In the genomic region with DNA sequence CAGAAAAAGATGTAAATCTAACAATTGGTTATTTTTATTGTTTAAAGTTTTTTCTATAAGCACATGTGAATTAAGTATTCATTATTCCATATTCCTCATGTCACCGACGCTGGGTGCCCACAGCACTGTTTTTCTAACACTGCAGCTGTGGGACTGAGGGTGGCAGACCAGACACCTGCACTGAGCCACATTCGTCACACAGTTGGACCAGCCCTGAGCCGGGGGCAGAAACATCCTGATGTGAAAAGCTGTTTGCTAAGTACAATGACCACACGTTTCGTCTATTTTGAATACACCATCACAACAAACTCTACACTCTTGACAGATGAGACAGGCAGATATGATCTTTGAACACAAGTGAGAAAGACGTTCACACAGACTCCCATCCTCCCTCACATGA, we compare ENCODE assay signal across 33 cellular contexts.
"Had no signal": no experiment of that assay in that cellular context is flagged by ENCODE, and none has a peak within 500 bp of the region (broad histone marks: within the 10 kb centered on the region; RNA-seq: fewer than 3 reads in every experiment).

No MANE protein-coding gene starts in this region.

- FAIRE-seq: endothelial cell of umbilical vein had no signal

- H3K4me1 Mint-ChIP-seq: activated B cell treated with CpG ODN at 0.5 μM for 24 hours; activated CD4-positive, alpha-beta T cell treated with anti-CD3 and anti-CD28 coated beads, Interleukin-2, amount 10 ng/mL, durations not matched to agents 24 days and 14 days; activated CD8-positive, alpha-beta memory T cell treated with anti-CD3 and anti-CD28 coated beads, Interleukin-2, amount 10 ng/mL, durations not matched to agents 7 days and 5 days; activated naive CD4-positive, alpha-beta T cell treated with anti-CD3 and anti-CD28 coated beads, Interleukin-2, amount 10 ng/mL, durations not matched to agents 7 days and 5 days; activated naive CD8-positive, alpha-beta T cell treated with anti-CD3 and anti-CD28 coated beads, Interleukin-2, amount 10 ng/mL, durations not matched to agents 7 days and 5 days; brain; central memory CD8-positive, alpha-beta T cell; T-helper 17 cell had no signal

- H3K36me3 Mint-ChIP-seq: activated CD4-positive, alpha-beta memory T cell treated with anti-CD3 and anti-CD28 coated beads for 36 hours; activated CD8-positive, alpha-beta memory T cell treated with anti-CD3 and anti-CD28 coated beads, Interleukin-2, amount 10 ng/mL, durations not matched to agents 7 days and 5 days; activated naive CD4-positive, alpha-beta T cell treated with anti-CD3 and anti-CD28 coated beads, Interleukin-2, amount 10 ng/mL, durations not matched to agents 7 days and 5 days; activated naive CD8-positive, alpha-beta T cell treated with anti-CD3 and anti-CD28 coated beads, Interleukin-2, amount 10 ng/mL, durations not matched to agents 7 days and 5 days; brain had no signal

- H3K27me3 Mint-ChIP-seq: activated B cell treated with CpG ODN at 0.5 μM for 24 hours; activated CD4-positive, alpha-beta memory T cell treated with anti-CD3 and anti-CD28 coated beads for 36 hours; activated CD4-positive, alpha-beta T cell treated with anti-CD3 and anti-CD28 coated beads, Interleukin-2, amount 10 ng/mL, durations not matched to agents 24 days and 14 days; activated CD8-positive, alpha-beta memory T cell treated with anti-CD3 and anti-CD28 coated beads, Interleukin-2, amount 10 ng/mL, durations not matched to agents 7 days and 5 days; activated naive CD4-positive, alpha-beta T cell treated with anti-CD3 and anti-CD28 coated beads, Interleukin-2, amount 10 ng/mL, durations not matched to agents 7 days and 5 days; activated naive CD8-positive, alpha-beta T cell treated with anti-CD3 and anti-CD28 coated beads, Interleukin-2, amount 10 ng/mL, durations not matched to agents 7 days and 5 days; brain; central memory CD8-positive, alpha-beta T cell; dendritic cell treated with granulocyte-macrophage colony-stimulating factor and Interleukin-4, amounts not matched to agents 40 ng/mL and 50 ng/mL, for 4 days; effector memory CD8-positive, alpha-beta T cell; T-helper 17 cell had no signal

- H3K36me3 ChIP-seq: ascending aorta, breast epithelium, WERI-Rb-1 had no signal

- DNase-seq: activated B cell treated with CpG ODN at 0.5 μM for 24 hours; activated CD4-positive, alpha-beta memory T cell treated with anti-CD3 and anti-CD28 coated beads for 36 hours; activated CD4-positive, alpha-beta T cell treated with anti-CD3 and anti-CD28 coated beads, Interleukin-2, amount 10 ng/mL, durations not matched to agents 24 days and 14 days; activated CD8-positive, alpha-beta memory T cell treated with anti-CD3 and anti-CD28 coated beads, Interleukin-2, amount 10 ng/mL, durations not matched to agents 7 days and 5 days; activated CD8-positive, alpha-beta memory T cell treated with anti-CD3 and anti-CD28 coated beads, Interleukin-2, amount 50 U/mL, for 4 hours; activated CD8-positive, alpha-beta T cell treated with anti-CD3 and anti-CD28 coated beads, Interleukin-2, amount 10 ng/mL, durations not matched to agents 7 days and 5 days; activated gamma-delta T cell; activated naive CD4-positive, alpha-beta T cell; activated naive CD4-positive, alpha-beta T cell treated with anti-CD3 and anti-CD28 coated beads, Interleukin-2, amount 10 ng/mL, durations not matched to agents 7 days and 5 days; activated naive CD8-positive, alpha-beta T cell treated with anti-CD3 and anti-CD28 coated beads, Interleukin-2, amount 10 ng/mL, durations not matched to agents 7 days and 5 days; activated T-cell treated with anti-CD3 and anti-CD28 coated beads, Interleukin-2, amount 50 U/mL, for 1 hour; activated T-cell treated with anti-CD3 and anti-CD28 coated beads, Interleukin-2, amount 50 U/mL, for 48 hours; effector CD4-positive, alpha-beta T cell; effector memory CD8-positive, alpha-beta T cell; foreskin fibroblast; head of caudate nucleus; hippocampal formation; T-helper 17 cell; T1000; WERI-Rb-1 had no signal

- H3K27ac Mint-ChIP-seq: activated B cell treated with CpG ODN at 0.5 μM for 24 hours; activated CD4-positive, alpha-beta memory T cell treated with anti-CD3 and anti-CD28 coated beads for 36 hours; activated CD4-positive, alpha-beta T cell treated with anti-CD3 and anti-CD28 coated beads, Interleukin-2, amount 10 ng/mL, durations not matched to agents 24 days and 14 days; activated CD8-positive, alpha-beta memory T cell treated with anti-CD3 and anti-CD28 coated beads, Interleukin-2, amount 10 ng/mL, durations not matched to agents 7 days and 5 days; activated CD8-positive, alpha-beta T cell treated with anti-CD3 and anti-CD28 coated beads, Interleukin-2, amount 10 ng/mL, durations not matched to agents 7 days and 5 days; activated naive CD4-positive, alpha-beta T cell treated with anti-CD3 and anti-CD28 coated beads, Interleukin-2, amount 10 ng/mL, durations not matched to agents 7 days and 5 days; activated naive CD4-positive, alpha-beta T cell treated with anti-CD3 and anti-CD28 coated beads, Interleukin-2, amount 50 U/mL, for 72 hours; activated naive CD8-positive, alpha-beta T cell treated with anti-CD3 and anti-CD28 coated beads, Interleukin-2, amount 10 ng/mL, durations not matched to agents 7 days and 5 days; activated T-helper 1 cell treated with anti-CD3 and anti-CD28 coated beads, Interleukin-12 subunit alpha, Interleukin-12 subunit beta, Interleukin-2, Interleukin-4 antibody, amounts not matched to agents 30 ng/mL and 10 ng/mL and 1 ng/mL, durations not matched to agents 14 hours and 24 hours and 36 hours; activated T-helper 2 cell treated with anti-CD3 and anti-CD28 coated beads, Interferon-gamma antibody, Interleukin-2, Interleukin-4, amounts not matched to agents 10 μg/mL and 5 μg/mL and 100 μg/mL, durations not matched to agents 14 hours and 24 hours and 36 hours; brain; dendritic cell treated with granulocyte-macrophage colony-stimulating factor and Interleukin-4, amounts not matched to agents 40 ng/mL and 50 ng/mL, for 4 days; effector memory CD8-positive, alpha-beta T cell; T-helper 17 cell; T-helper 2 cell treated with Interferon-gamma antibody and Interleukin-4, amounts not matched to agents 5 μg/mL and 100 μg/mL, for 36 hours had no signal

- H3K9me3 ChIP-seq: ascending aorta had no signal

- H3K27me3 ChIP-seq: ascending aorta, breast epithelium had no signal

- H3K4me1 ChIP-seq: ascending aorta, breast epithelium had no signal

- H3K27ac ChIP-seq: ascending aorta, breast epithelium, coronary artery, epithelial cell of prostate, WERI-Rb-1 had no signal

- H3K4me3 ChIP-seq: ascending aorta, breast epithelium, coronary artery had no signal

- H3K4me3 Mint-ChIP-seq: activated B cell treated with CpG ODN at 0.5 μM for 24 hours; activated CD4-positive, alpha-beta memory T cell treated with anti-CD3 and anti-CD28 coated beads for 36 hours; activated CD4-positive, alpha-beta T cell treated with anti-CD3 and anti-CD28 coated beads, Interleukin-2, amount 10 ng/mL, durations not matched to agents 24 days and 14 days; activated CD8-positive, alpha-beta memory T cell treated with anti-CD3 and anti-CD28 coated beads, Interleukin-2, amount 10 ng/mL, durations not matched to agents 7 days and 5 days; activated CD8-positive, alpha-beta T cell treated with anti-CD3 and anti-CD28 coated beads, Interleukin-2, amount 10 ng/mL, durations not matched to agents 7 days and 5 days; activated naive CD4-positive, alpha-beta T cell treated with anti-CD3 and anti-CD28 coated beads, Interleukin-2, amount 10 ng/mL, durations not matched to agents 7 days and 5 days; activated naive CD8-positive, alpha-beta T cell treated with anti-CD3 and anti-CD28 coated beads, Interleukin-2, amount 10 ng/mL, durations not matched to agents 7 days and 5 days; activated T-helper 1 cell treated with anti-CD3 and anti-CD28 coated beads, Interleukin-12 subunit alpha, Interleukin-12 subunit beta, Interleukin-2, Interleukin-4 antibody, amounts not matched to agents 30 ng/mL and 10 ng/mL and 1 ng/mL, durations not matched to agents 14 hours and 24 hours and 36 hours; brain; central memory CD8-positive, alpha-beta T cell; dendritic cell treated with granulocyte-macrophage colony-stimulating factor and Interleukin-4, amounts not matched to agents 40 ng/mL and 50 ng/mL, for 4 days; effector memory CD8-positive, alpha-beta T cell; T-helper 17 cell; T-helper 2 cell treated with Interferon-gamma antibody and Interleukin-4, amounts not matched to agents 5 μg/mL and 100 μg/mL, for 36 hours had no signal

- ATAC-seq: activated CD4-positive, CD25-positive, alpha-beta regulatory T cell treated with anti-CD3 and anti-CD28 coated beads, Interleukin-2, amount 50 U/mL, for 24 hours; activated CD8-positive, alpha-beta memory T cell treated with anti-CD3 and anti-CD28 coated beads, Interleukin-2, amount 10 ng/mL, durations not matched to agents 7 days and 5 days; activated CD8-positive, alpha-beta T cell treated with anti-CD3 and anti-CD28 coated beads, Interleukin-2, amount 10 ng/mL, durations not matched to agents 7 days and 5 days; activated naive CD4-positive, alpha-beta T cell treated with anti-CD3 and anti-CD28 coated beads, Interleukin-2, amount 50 U/mL, for 72 hours; effector memory CD8-positive, alpha-beta T cell; T-helper 17 cell had no signal
